8 cellular contexts compared by ENCODE assay signal in the genomic region with DNA sequence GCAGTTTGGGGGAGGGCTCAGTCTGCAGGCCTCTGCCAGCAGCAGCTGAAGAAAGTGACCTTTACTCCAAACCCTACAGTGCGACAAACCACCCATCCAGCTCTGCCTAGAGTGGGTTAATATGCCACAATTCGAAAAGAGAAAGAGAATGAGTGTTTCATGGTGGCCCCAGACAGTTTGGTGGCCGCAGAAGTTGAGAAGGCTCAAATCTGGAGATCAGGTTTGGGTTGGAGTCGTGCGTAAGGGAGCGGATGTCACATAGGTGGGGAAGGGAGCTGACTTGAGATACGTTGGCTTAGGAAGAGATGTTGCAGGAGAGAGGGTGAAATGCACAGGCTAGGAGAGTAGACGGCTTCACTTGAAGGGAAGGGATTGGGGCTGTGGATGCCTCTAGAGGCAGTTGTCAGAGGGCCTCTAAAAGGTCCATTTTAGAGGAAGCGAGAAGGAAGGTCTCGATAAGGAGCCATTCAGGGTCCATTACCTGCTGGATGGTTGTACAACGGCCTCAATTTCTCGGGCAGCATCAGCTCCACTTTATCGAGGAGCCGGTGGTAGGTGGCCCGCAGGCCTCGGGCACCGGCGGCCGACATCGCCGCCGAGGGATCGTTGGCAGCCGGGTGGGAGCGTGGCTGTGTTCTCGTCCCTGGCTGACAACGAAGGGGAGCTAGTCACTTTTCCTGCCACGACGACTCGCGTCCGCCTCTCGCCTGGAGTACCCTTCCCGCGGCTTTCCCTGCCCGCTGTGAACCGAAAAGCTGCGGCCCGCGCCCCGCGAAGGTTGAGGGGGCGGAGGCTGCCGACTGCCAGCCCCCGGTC. TPM values are rescaled to one million over a fixed set of nuclear protein-coding genes. Genes with fewer than 3 reads are reported as not detected.
DNase-seq lines count a peak whose midpoint lies in the region; ATAC-seq and TF ChIP-seq lines count a peak whose summit lies in the region.

No MANE protein-coding gene starts in this region.

- intact Hi-C loops in left cardiac atrium (cut with DNase I) (loop anchor here in 1 of 2 donors (10.0 kb wide), 1 partner anchor 221 kb away; no protein-coding TSS in a partner anchor), psoas muscle (cut with DNase I) (loop anchor here (5.0 to 10.0 kb wide), 3 partner anchors 109 to 221 kb away; no protein-coding TSS in a partner anchor)

- H3K4me3 ChIP-seq in DOHH2 (ENCODE audit: low read length) (peak overlapping the region; percentile 87), psoas muscle (peak overlapping the region; percentile 84)

- H3K27ac ChIP-seq in DOHH2 (ENCODE audit: low read depth, low read length) (peak overlapping the region; percentile 55), psoas muscle (peak overlapping the region; percentile 96)

- peaks cover 83% of the 10 kb centered on the region for H3K79me2 ChIP-seq in DOHH2 (ENCODE audit: control insufficient read depth, low read length)

- DNase-seq in HPDE6-E6E7 (ENCODE audit: extremely low spot score): peak; percentile 12
- peak; percentile 59 for DNase-seq in RKO (ENCODE audit: low spot score)
- DNase-seq in activated naive CD4-positive, alpha-beta T cell treated with anti-CD3 and anti-CD28 coated beads, Interleukin-2, amount 50 U/mL, for 72 hours (ENCODE audit: low spot score in 2 of 2): peak; percentile 41 to 60
- DNase-seq in left cardiac atrium: no peak
- DNase-seq in psoas muscle: no peak
- no peak for DNase-seq in amniotic stem cell (lab: John Stamatoyannopoulos, UW)

- H3K9me3 ChIP-seq in DOHH2 (ENCODE audit: control insufficient read depth, insufficient read depth, low read length) (no peaks in the 10 kb centered on the region), psoas muscle (no peaks in the 10 kb centered on the region)

- no peaks in the 10 kb centered on the region for H3K9me2 ChIP-seq in DOHH2 (replicated peaks; ENCODE audit: control insufficient read depth, low read length)

- H3K9me3 Mint-ChIP-seq in activated naive CD4-positive, alpha-beta T cell treated with anti-CD3 and anti-CD28 coated beads, Interleukin-2, amount 50 U/mL, for 72 hours: no peaks in the 10 kb centered on the region

- peak overlapping the region; percentile 85 for H3K4me2 ChIP-seq in DOHH2 (ENCODE audit: low read length)

- 0% methylated on average over 31 to 45 of the region's 45 CpGs for WGBS in psoas muscle, 3 donors

- H3F3A ChIP-seq in DOHH2 (ENCODE audit: control insufficient read depth, insufficient read depth): no peaks in the 10 kb centered on the region

- ATAC-seq in GM21390 (IDR thresholded peaks at IDR 0.05; ENCODE audit: unreplicated experiment): peak; percentile 5
- ATAC-seq in activated naive CD4-positive, alpha-beta T cell treated with anti-CD3 and anti-CD28 coated beads, Interleukin-2, amount 50 U/mL, for 72 hours: peak; percentile 8 to 45
- peak; percentile 2 to 3 for ATAC-seq in left cardiac atrium
- ATAC-seq in psoas muscle: peak; percentile 17 to 29 (median 22)

- peaks cover 15 to 21% of the 10 kb centered on the region in 2 donors for H3K36me3 Mint-ChIP-seq in activated naive CD4-positive, alpha-beta T cell treated with anti-CD3 and anti-CD28 coated beads, Interleukin-2, amount 50 U/mL, for 72 hours

- H3K36me3 ChIP-seq in DOHH2 (ENCODE audit: control insufficient read depth, low read length) (peaks cover 6% of the 10 kb centered on the region; the same call in 1 of the 2 replicates), psoas muscle (ENCODE audit: insufficient read depth in 1 of 2, low read depth in 1 of 2) (no peaks in the 10 kb centered on the region)

- TF ChIP-seq CTCF in DOHH2 (IDR thresholded peaks at IDR 0.05; ENCODE audit: low read depth, low read length, poor library complexity, severe bottlenecking) (peak; percentile 28), psoas muscle (IDR thresholded peaks at IDR 0.05) (no peak)

- peaks cover 37% of the 10 kb centered on the region for H3K4me1 ChIP-seq in DOHH2 (ENCODE audit: control insufficient read depth, low read length)
- H3K4me1 ChIP-seq in psoas muscle: peaks cover 35% of the 10 kb centered on the region

- no peaks in the 10 kb centered on the region for H4K20me1 ChIP-seq in DOHH2 (ENCODE audit: control insufficient read depth, insufficient read depth, low read depth, low read length)

- H3K27me3 ChIP-seq in DOHH2 (ENCODE audit: control insufficient read depth, low read length): no peaks in the 10 kb centered on the region
- no peaks in the 10 kb centered on the region for H3K27me3 ChIP-seq in psoas muscle (ENCODE audit: insufficient read depth in 3 of 3, low read length in 2 of 3)

- H3K27ac Mint-ChIP-seq in activated naive CD4-positive, alpha-beta T cell treated with anti-CD3 and anti-CD28 coated beads, Interleukin-2, amount 50 U/mL, for 72 hours: peak overlapping the region; percentile 94 to 99

RNA-seq across cellular contexts. Expression of gene DCAF6, which starts 1.0 kb away (rescaled TPM):
- total RNA-seq in activated naive CD4-positive, alpha-beta T cell treated with anti-CD3 and anti-CD28 coated beads, Interleukin-2, amount 50 U/mL, for 72 hours: 10 to 100 TPM; 28.1 to 33.0 TPM
- total RNA-seq in left cardiac atrium (100 to 1,000 TPM; 129 TPM), psoas muscle (100 to 1,000 TPM; 259 to 396 (median 327) TPM)
- 100 to 1,000 TPM in 2 of 3 donors, 10 to 100 TPM in 1; 71.0 to 369 (median 240) TPM for polyA plus RNA-seq in psoas muscle

RNA-seq across cellular contexts. Expression of gene MPC2, which starts 1.4 kb away (rescaled TPM):
- 10 to 100 TPM; 60.3 to 68.6 TPM for total RNA-seq in activated naive CD4-positive, alpha-beta T cell treated with anti-CD3 and anti-CD28 coated beads, Interleukin-2, amount 50 U/mL, for 72 hours
- total RNA-seq in left cardiac atrium: 100 to 1,000 TPM; 153 to 172 TPM
- 100 to 1,000 TPM; 112 to 207 (median 181) TPM for total RNA-seq in psoas muscle
- polyA plus RNA-seq in psoas muscle: 100 to 1,000 TPM in 2 of 3 donors, 10 to 100 TPM in 1; 94.0 to 153 (median 122) TPM

RNA-seq across cellular contexts. Expression of gene ADCY10, which starts 21.5 kb away (rescaled TPM):
- under 1 TPM; 0.18 to 0.53 TPM for total RNA-seq in activated naive CD4-positive, alpha-beta T cell treated with anti-CD3 and anti-CD28 coated beads, Interleukin-2, amount 50 U/mL, for 72 hours
- total RNA-seq in left cardiac atrium: under 1 TPM; 0.06 to 0.21 TPM
- total RNA-seq in psoas muscle: under 1 TPM; 0.17 to 0.54 (median 0.20) TPM
- polyA plus RNA-seq in psoas muscle: under 1 TPM; 0.01 to 0.10 (median 0.09) TPM

Comparison
In these comparisons a context has a peak if more than half of its experiments do, and no peak if none do; other contexts are left out.
1. DNase-seq: peak in HPDE6-E6E7 (single experiment), RKO (single experiment) and activated naive CD4-positive, alpha-beta T cell treated with anti-CD3 and anti-CD28 coated beads, Interleukin-2, amount 50 U/mL, for 72 hours (2 of 2); none in left cardiac atrium (single experiment), psoas muscle (0 of 2) and amniotic stem cell (single experiment).
2. Peak in every context shown above with its lines, with median percentiles within 50 percentile points of each other: ATAC-seq.